In the genomic region with DNA sequence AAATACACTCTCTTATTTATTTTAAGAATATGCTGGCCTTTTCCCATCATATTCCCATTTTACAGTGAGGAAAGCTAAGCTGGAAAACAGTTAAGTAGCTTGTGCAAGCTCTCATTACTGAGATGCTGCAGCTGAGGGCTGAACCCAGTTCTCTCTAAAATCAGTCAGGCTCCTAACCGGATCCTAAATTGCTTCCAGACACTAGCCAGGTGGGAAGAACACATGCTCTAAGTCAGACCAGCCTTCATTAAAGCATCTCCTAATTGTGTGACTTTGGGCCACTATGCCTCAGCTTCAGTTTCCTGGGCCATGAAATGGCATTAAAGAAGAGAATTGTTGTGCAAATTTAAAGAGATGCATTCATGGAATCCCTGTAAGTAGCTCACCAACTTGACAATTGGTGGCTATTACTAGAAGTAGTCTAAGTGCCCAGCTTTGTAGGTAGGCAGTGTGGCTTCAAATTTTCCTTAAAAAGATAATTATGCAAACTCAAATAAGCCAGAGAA, we compare ENCODE assay signal across 33 cellular contexts.
"Had no signal": no experiment of that assay in that cellular context is flagged by ENCODE, and none has a peak within 500 bp of the region (broad histone marks: within the 10 kb centered on the region; RNA-seq: fewer than 3 reads in every experiment).

No MANE protein-coding gene starts in this region.

- H3K4me3 Mint-ChIP-seq: activated CD4-positive, alpha-beta memory T cell treated with anti-CD3 and anti-CD28 coated beads for 36 hours; activated CD4-positive, alpha-beta T cell treated with anti-CD3 and anti-CD28 coated beads for 36 hours; activated CD4-positive, alpha-beta T cell treated with anti-CD3 and anti-CD28 coated beads, Interleukin-2, amount 10 ng/mL, durations not matched to agents 24 days and 14 days; activated CD8-positive, alpha-beta memory T cell treated with anti-CD3 and anti-CD28 coated beads, Interleukin-2, amount 10 ng/mL, durations not matched to agents 7 days and 5 days; activated CD8-positive, alpha-beta T cell treated with anti-CD3 and anti-CD28 coated beads, Interleukin-2, amount 10 ng/mL, durations not matched to agents 7 days and 5 days; activated naive CD4-positive, alpha-beta T cell treated with anti-CD3 and anti-CD28 coated beads for 36 hours; activated naive CD8-positive, alpha-beta T cell treated with anti-CD3 and anti-CD28 coated beads, Interleukin-2, amount 10 ng/mL, durations not matched to agents 7 days and 5 days; activated T-helper 1 cell treated with anti-CD3 and anti-CD28 coated beads, Interleukin-12 subunit alpha, Interleukin-12 subunit beta, Interleukin-2, Interleukin-4 antibody, amounts not matched to agents 30 ng/mL and 10 ng/mL and 1 ng/mL, durations not matched to agents 14 hours and 24 hours and 36 hours; central memory CD8-positive, alpha-beta T cell; dendritic cell treated with granulocyte-macrophage colony-stimulating factor and Interleukin-4, amounts not matched to agents 40 ng/mL and 50 ng/mL, for 4 days; endodermal cell; T-helper 17 cell; T-helper 2 cell treated with Interferon-gamma antibody and Interleukin-4, amounts not matched to agents 5 μg/mL and 100 μg/mL, for 36 hours had no signal

- DNase-seq: activated CD4-positive, alpha-beta memory T cell treated with anti-CD3 and anti-CD28 coated beads for 36 hours; activated CD4-positive, alpha-beta T cell treated with anti-CD3 and anti-CD28 coated beads for 36 hours; activated CD4-positive, alpha-beta T cell treated with anti-CD3 and anti-CD28 coated beads, Interleukin-2, amount 10 ng/mL, durations not matched to agents 24 days and 14 days; activated CD4-positive, CD25-positive, alpha-beta regulatory T cell; activated CD4-positive, CD25-positive, alpha-beta regulatory T cell treated with anti-CD3 and anti-CD28 coated beads, Interleukin-2, amount 50 U/mL, for 72 hours; activated CD8-positive, alpha-beta memory T cell treated with anti-CD3 and anti-CD28 coated beads, Interleukin-2, amount 10 ng/mL, durations not matched to agents 7 days and 5 days; activated CD8-positive, alpha-beta memory T cell treated with anti-CD3 and anti-CD28 coated beads, Interleukin-2, amount 50 U/mL, for 4 hours; activated CD8-positive, alpha-beta T cell treated with anti-CD3 and anti-CD28 coated beads, Interleukin-2, amount 10 ng/mL, durations not matched to agents 7 days and 5 days; activated effector memory CD4-positive, alpha-beta T cell treated with anti-CD3 and anti-CD28 coated beads, Interleukin-2, amount 50 U/mL, for 16 hours; activated naive CD4-positive, alpha-beta T cell treated with anti-CD3 and anti-CD28 coated beads for 36 hours; activated naive CD8-positive, alpha-beta T cell treated with anti-CD3 and anti-CD28 coated beads, Interleukin-2, amount 10 ng/mL, durations not matched to agents 7 days and 5 days; activated T-cell treated with anti-CD3 and anti-CD28 coated beads, Interleukin-2, amount 50 U/mL, for 1 hour; activated T-cell treated with anti-CD3 and anti-CD28 coated beads, Interleukin-2, amount 50 U/mL, for 48 hours; brain microvascular endothelial cell; dorsolateral prefrontal cortex; effector memory CD4-positive, alpha-beta T cell; endodermal cell; foreskin keratinocyte; gastrocnemius medialis; glutamatergic neuron; heart left ventricle; T-helper 1 cell; T-helper 17 cell; T1000 had no signal

- ATAC-seq: activated CD4-positive, alpha-beta T cell treated with anti-CD3 and anti-CD28 coated beads for 36 hours; activated CD8-positive, alpha-beta memory T cell treated with anti-CD3 and anti-CD28 coated beads, Interleukin-2, amount 10 ng/mL, durations not matched to agents 7 days and 5 days; activated CD8-positive, alpha-beta T cell treated with anti-CD3 and anti-CD28 coated beads, Interleukin-2, amount 10 ng/mL, durations not matched to agents 7 days and 5 days; activated naive CD4-positive, alpha-beta T cell treated with anti-CD3 and anti-CD28 coated beads, Interleukin-2, amount 50 U/mL, for 72 hours; esophagus mucosa; foreskin keratinocyte; gastrocnemius medialis; heart left ventricle; T-helper 17 cell had no signal

- H3K9me3 Mint-ChIP-seq: activated CD4-positive, alpha-beta memory T cell treated with anti-CD3 and anti-CD28 coated beads for 36 hours; activated CD4-positive, alpha-beta T cell treated with anti-CD3 and anti-CD28 coated beads, Interleukin-2, amount 10 ng/mL, durations not matched to agents 24 days and 14 days; activated naive CD4-positive, alpha-beta T cell treated with anti-CD3 and anti-CD28 coated beads for 36 hours; activated naive CD8-positive, alpha-beta T cell treated with anti-CD3 and anti-CD28 coated beads, Interleukin-2, amount 10 ng/mL, durations not matched to agents 7 days and 5 days; activated T-helper 1 cell treated with anti-CD3 and anti-CD28 coated beads, Interleukin-12 subunit alpha, Interleukin-12 subunit beta, Interleukin-2, Interleukin-4 antibody, amounts not matched to agents 30 ng/mL and 10 ng/mL and 1 ng/mL, durations not matched to agents 14 hours and 24 hours and 36 hours; activated T-helper 2 cell treated with anti-CD3 and anti-CD28 coated beads, Interferon-gamma antibody, Interleukin-2, Interleukin-4, amounts not matched to agents 10 μg/mL and 5 μg/mL and 100 μg/mL, durations not matched to agents 14 hours and 24 hours and 36 hours; central memory CD8-positive, alpha-beta T cell; dendritic cell treated with granulocyte-macrophage colony-stimulating factor and Interleukin-4, amounts not matched to agents 40 ng/mL and 50 ng/mL, for 4 days; endodermal cell; T-helper 2 cell treated with Interferon-gamma antibody and Interleukin-4, amounts not matched to agents 5 μg/mL and 100 μg/mL, for 36 hours had no signal

- H3K36me3 ChIP-seq: brain microvascular endothelial cell, gastrocnemius medialis, heart left ventricle, WERI-Rb-1 had no signal

- H3K4me1 ChIP-seq: foreskin keratinocyte, gastrocnemius medialis, heart left ventricle had no signal

- H3K4me3 ChIP-seq: coronary artery, dorsolateral prefrontal cortex, gastrocnemius medialis, heart left ventricle had no signal

- H3K36me3 Mint-ChIP-seq: activated CD4-positive, alpha-beta memory T cell treated with anti-CD3 and anti-CD28 coated beads for 36 hours; activated CD8-positive, alpha-beta memory T cell treated with anti-CD3 and anti-CD28 coated beads, Interleukin-2, amount 10 ng/mL, durations not matched to agents 7 days and 5 days; activated naive CD4-positive, alpha-beta T cell treated with anti-CD3 and anti-CD28 coated beads, Interleukin-2, amount 50 U/mL, for 72 hours; activated naive CD8-positive, alpha-beta T cell treated with anti-CD3 and anti-CD28 coated beads, Interleukin-2, amount 10 ng/mL, durations not matched to agents 7 days and 5 days had no signal

- H3K27ac Mint-ChIP-seq: activated CD4-positive, alpha-beta memory T cell treated with anti-CD3 and anti-CD28 coated beads for 36 hours; activated CD4-positive, alpha-beta T cell treated with anti-CD3 and anti-CD28 coated beads for 36 hours; activated CD4-positive, alpha-beta T cell treated with anti-CD3 and anti-CD28 coated beads, Interleukin-2, amount 10 ng/mL, durations not matched to agents 24 days and 14 days; activated CD8-positive, alpha-beta memory T cell treated with anti-CD3 and anti-CD28 coated beads, Interleukin-2, amount 10 ng/mL, durations not matched to agents 7 days and 5 days; activated CD8-positive, alpha-beta T cell treated with anti-CD3 and anti-CD28 coated beads, Interleukin-2, amount 10 ng/mL, durations not matched to agents 7 days and 5 days; activated naive CD4-positive, alpha-beta T cell treated with anti-CD3 and anti-CD28 coated beads for 36 hours; activated naive CD4-positive, alpha-beta T cell treated with anti-CD3 and anti-CD28 coated beads, Interleukin-2, amount 50 U/mL, for 72 hours; activated naive CD8-positive, alpha-beta T cell treated with anti-CD3 and anti-CD28 coated beads, Interleukin-2, amount 10 ng/mL, durations not matched to agents 7 days and 5 days; activated T-helper 1 cell treated with anti-CD3 and anti-CD28 coated beads, Interleukin-12 subunit alpha, Interleukin-12 subunit beta, Interleukin-2, Interleukin-4 antibody, amounts not matched to agents 30 ng/mL and 10 ng/mL and 1 ng/mL, durations not matched to agents 14 hours and 24 hours and 36 hours; activated T-helper 2 cell treated with anti-CD3 and anti-CD28 coated beads, Interferon-gamma antibody, Interleukin-2, Interleukin-4, amounts not matched to agents 10 μg/mL and 5 μg/mL and 100 μg/mL, durations not matched to agents 14 hours and 24 hours and 36 hours; dendritic cell treated with granulocyte-macrophage colony-stimulating factor and Interleukin-4, amounts not matched to agents 40 ng/mL and 50 ng/mL, for 4 days; endodermal cell; T-helper 17 cell; T-helper 2 cell treated with Interferon-gamma antibody and Interleukin-4, amounts not matched to agents 5 μg/mL and 100 μg/mL, for 36 hours had no signal

- H3K27ac ChIP-seq: brain microvascular endothelial cell, coronary artery, dorsolateral prefrontal cortex, foreskin keratinocyte, gastrocnemius medialis, heart left ventricle, WERI-Rb-1 had no signal

- H3K27me3 Mint-ChIP-seq: activated CD4-positive, alpha-beta memory T cell treated with anti-CD3 and anti-CD28 coated beads for 36 hours; activated CD4-positive, alpha-beta T cell treated with anti-CD3 and anti-CD28 coated beads, Interleukin-2, amount 10 ng/mL, durations not matched to agents 24 days and 14 days; activated CD8-positive, alpha-beta memory T cell treated with anti-CD3 and anti-CD28 coated beads, Interleukin-2, amount 10 ng/mL, durations not matched to agents 7 days and 5 days; activated naive CD8-positive, alpha-beta T cell treated with anti-CD3 and anti-CD28 coated beads, Interleukin-2, amount 10 ng/mL, durations not matched to agents 7 days and 5 days; dendritic cell treated with granulocyte-macrophage colony-stimulating factor and Interleukin-4, amounts not matched to agents 40 ng/mL and 50 ng/mL, for 4 days; T-helper 17 cell had no signal

- H3K4me1 Mint-ChIP-seq: activated CD4-positive, alpha-beta T cell treated with anti-CD3 and anti-CD28 coated beads for 36 hours; activated CD4-positive, alpha-beta T cell treated with anti-CD3 and anti-CD28 coated beads, Interleukin-2, amount 10 ng/mL, durations not matched to agents 24 days and 14 days; activated CD8-positive, alpha-beta memory T cell treated with anti-CD3 and anti-CD28 coated beads, Interleukin-2, amount 10 ng/mL, durations not matched to agents 7 days and 5 days; activated naive CD8-positive, alpha-beta T cell treated with anti-CD3 and anti-CD28 coated beads, Interleukin-2, amount 10 ng/mL, durations not matched to agents 7 days and 5 days; central memory CD8-positive, alpha-beta T cell had no signal

- H3K9me3 ChIP-seq: gastrocnemius medialis, heart left ventricle had no signal

- H3K27me3 ChIP-seq: brain microvascular endothelial cell, gastrocnemius medialis, heart left ventricle had no signal
